ENCODE assay signal across 18 cellular contexts in genomic region chr10:21092683-21093524, GRCh38.
"Had no signal": no experiment of that assay in that cellular context is flagged by ENCODE, and none has a peak within 500 bp of the region (broad histone marks: within the 10 kb centered on the region; RNA-seq: fewer than 3 reads in every experiment).

No MANE protein-coding gene starts in this region.

- H3K27ac ChIP-seq: breast epithelium, heart left ventricle, left ventricle myocardium inferior, ovary, skin epidermis, stomach, thoracic aorta had no signal

- H3K36me3 Mint-ChIP-seq: activated naive CD4-positive, alpha-beta T cell treated with anti-CD3 and anti-CD28 coated beads, Interleukin-2, amount 50 U/mL, for 24 hours had no signal

- H3K27me3 Mint-ChIP-seq: activated naive CD4-positive, alpha-beta T cell treated with anti-CD3 and anti-CD28 coated beads, Interleukin-2, amount 50 U/mL, for 24 hours had no signal

- H3K9me3 Mint-ChIP-seq: activated naive CD4-positive, alpha-beta T cell treated with anti-CD3 and anti-CD28 coated beads, Interleukin-2, amount 50 U/mL, for 24 hours had no signal

- FAIRE-seq: frontal cortex, TTC549 had no signal

- H3K27ac Mint-ChIP-seq: activated naive CD4-positive, alpha-beta T cell treated with anti-CD3 and anti-CD28 coated beads, Interleukin-2, amount 50 U/mL, for 24 hours had no signal

- H3K4me3 Mint-ChIP-seq: activated naive CD4-positive, alpha-beta T cell treated with anti-CD3 and anti-CD28 coated beads, Interleukin-2, amount 50 U/mL, for 24 hours; neural crest cell had no signal

- H3K36me3 ChIP-seq: breast epithelium, heart left ventricle, left ventricle myocardium inferior, ovary, stomach, thoracic aorta had no signal

- DNase-seq: activated CD4-positive, alpha-beta T cell treated with anti-CD3 and anti-CD28 coated beads, Interleukin-2, amount 50 U/mL, for 1 hour; activated CD4-positive, CD25-positive, alpha-beta regulatory T cell; dorsolateral prefrontal cortex; heart left ventricle; islet precursor cell; left ventricle myocardium inferior; ovary; retina; stomach; T-helper 2 cell had no signal

- H3K27me3 ChIP-seq: breast epithelium, dorsolateral prefrontal cortex, heart left ventricle, ovary, stomach had no signal

- H3K4me1 Mint-ChIP-seq: activated naive CD4-positive, alpha-beta T cell treated with anti-CD3 and anti-CD28 coated beads, Interleukin-2, amount 50 U/mL, for 24 hours had no signal

- H3K4me1 ChIP-seq: breast epithelium, left ventricle myocardium inferior had no signal

- ATAC-seq: esophagus mucosa, heart left ventricle had no signal

- H3K4me3 ChIP-seq: breast epithelium, dorsolateral prefrontal cortex, heart left ventricle, left ventricle myocardium inferior, ovary, skin epidermis, stomach, thoracic aorta had no signal

- H3K9me3 ChIP-seq: breast epithelium, heart left ventricle, left ventricle myocardium inferior, ovary, stomach, thoracic aorta had no signal
